Comparison of ENCODE assay signal across 19 cellular contexts in genomic region chr16:46803373-46803772, GRCh38. TPM values are rescaled to one million over a fixed set of nuclear protein-coding genes. Genes with fewer than 3 reads are reported as not detected.
A peak's percentile ranks its signal among the peaks of the same experiment; 100 is the strongest.
DNase-seq lines count a peak whose midpoint lies in the region; ATAC-seq, FAIRE-seq and TF ChIP-seq lines count a peak whose summit lies in the region.
"Had no signal": no experiment of that assay in that cellular context is flagged by ENCODE, and none has a peak within 500 bp of the region (broad histone marks: within the 10 kb centered on the region; RNA-seq: fewer than 3 reads in every experiment).

No MANE protein-coding gene starts in this region.

- no peak overlapping the region for H3K27ac ChIP-seq in A549
- H3K27ac ChIP-seq in GM23338 (ENCODE audit: low read depth): peak overlapping the region; percentile 40

- H2AFZ ChIP-seq in GM23338: no peak overlapping the region

- no peak for TF ChIP-seq EP300 in A549 (IDR thresholded peaks at IDR 0.05)

- H4K20me1 ChIP-seq in GM23338 (replicated peaks; ENCODE audit: insufficient read depth): no peaks in the 10 kb centered on the region

- DNase-seq in A549 (ENCODE audit: low read depth in 1 of 2, low spot score in 1 of 2) (no peak), GM23338 (ENCODE audit: low spot score) (no peak), WTC11 (ENCODE audit: low spot score) (no peak), frontal cortex (ENCODE audit: low spot score in 2 of 2) (no peak), hypothalamus (lab: John Stamatoyannopoulos, UW) (no peak), islet precursor cell (no peak), amniotic stem cell (lab: John Stamatoyannopoulos, UW) (no peak)
- DNase-seq: C1 segment of cervical spinal cord, DMS79 treated with DMSO at 0.1 percent for 48 hours, HCEC 1CT, KG1, MV-4-11, NCI-H1694 treated with DMSO at 0.1 percent for 48 hours, NCI-H510A, NCI-H82, RPMI8226, SHP77 treated with DMSO at 0.1 percent for 48 hours had no signal

- peaks cover 18% of the 10 kb centered on the region; the same call in 1 of the 2 replicates for H3K79me2 ChIP-seq in GM23338 (replicated peaks; ENCODE audit: insufficient read depth)

- 70% methylated on average over 3 of the region's 3 CpGs for WGBS in A549 (ENCODE audit: missing lambda C conversion rate)

- CTCF ChIA-PET in A549 (lab: Yijun Ruan, JAX) (no interaction called here), WTC11 (lab: Charles Lee) (interaction anchor here (3.2 kb wide), 1 partner anchor 129 kb away, joined by 43 read pairs; no protein-coding TSS in a partner anchor)

- TF ChIP-seq POLR2A in A549 (IDR thresholded peaks at IDR 0.05; ENCODE audit: low read length): no peak

- POLR2A ChIA-PET in A549 (lab: Yijun Ruan, JAX) (no interaction called here), WTC11 (lab: Charles Lee) (no interaction called here)

- no peaks in the 10 kb centered on the region for H3K36me3 ChIP-seq in GM23338 (ENCODE audit: insufficient read depth)

- H3K27me3 Mint-ChIP-seq in GM23338 (ENCODE audit: insufficient read depth, low read depth, poor library complexity): no peaks in the 10 kb centered on the region
- H3K27me3 Mint-ChIP-seq in WTC11 (ENCODE audit: low read depth): no peaks in the 10 kb centered on the region

- peak overlapping the region; percentile 87 for H3K27ac Mint-ChIP-seq in GM23338
- 0 out of 2 replicates have a peak overlapping the region, but pooled peaks have one; percentile 69 for H3K27ac Mint-ChIP-seq in WTC11

- H3K4me2 ChIP-seq in A549 (no peak overlapping the region), GM23338 (no peak overlapping the region)

- H3K4me3 ChIP-seq in A549: no peak overlapping the region
- H3K4me3 ChIP-seq in GM23338: no peak overlapping the region

- no peak for TF ChIP-seq CTCF in A549 (IDR thresholded peaks at IDR 0.05)
- TF ChIP-seq CTCF in GM23338 (conservative IDR thresholded peaks at IDR 0.05; ENCODE audit: low read depth in 2 of 2): no peak
- TF ChIP-seq CTCF in WTC11 (IDR thresholded peaks at IDR 0.05): no peak

- peaks cover 5% of the 10 kb centered on the region; the same call in 2 of the 3 replicates for H3K4me1 Mint-ChIP-seq in GM23338
- H3K4me1 Mint-ChIP-seq in WTC11: peaks cover 8% of the 10 kb centered on the region; the same call in 1 of the 2 replicates

- no peak for ATAC-seq in A549
- ATAC-seq in GM23338: no peak
- ATAC-seq in WTC11: no peak
- ATAC-seq in GM21723 (IDR thresholded peaks at IDR 0.05; ENCODE audit: unreplicated experiment): no peak
- ATAC-seq: SK-N-SH treated with all-trans-retinoic acid at 6 μM for 48 hours had no signal

- H3K9me3 Mint-ChIP-seq in GM23338: no peaks in the 10 kb centered on the region
- no peaks in the 10 kb centered on the region for H3K9me3 Mint-ChIP-seq in WTC11

- peaks cover 6% of the 10 kb centered on the region; the same call in 2 of the 3 replicates for H3K36me3 Mint-ChIP-seq in GM23338 (ENCODE audit: low read depth)
- H3K36me3 Mint-ChIP-seq in WTC11: peaks cover 16% of the 10 kb centered on the region

- no peaks in the 10 kb centered on the region for H3F3A ChIP-seq in GM23338 (replicated peaks; ENCODE audit: low read depth)

- no peaks in the 10 kb centered on the region for H3K9me2 ChIP-seq in GM23338 (ENCODE audit: insufficient read depth)

- H3K9me3 ChIP-seq in A549: no peaks in the 10 kb centered on the region

- FAIRE-seq in A549 (lab: Jason Lieb, UNC) (no peak), frontal cortex (lab: Jason Lieb, UNC) (peak; percentile 8)

- no peaks in the 10 kb centered on the region for H3K4me1 ChIP-seq in A549
- H3K4me1 ChIP-seq in GM23338 (ENCODE audit: insufficient read depth): no peaks in the 10 kb centered on the region

- TF ChIP-seq RAD21 in A549 (conservative IDR thresholded peaks at IDR 0.05 in 1 of 2, IDR thresholded peaks at IDR 0.05 in 1 of 2): no peak

- H3K4me3 Mint-ChIP-seq in GM23338: no peak overlapping the region
- H3K4me3 Mint-ChIP-seq in WTC11: no peak overlapping the region

- H3K27me3 ChIP-seq in GM23338 (ENCODE audit: insufficient read depth): no peaks in the 10 kb centered on the region

TF ChIP-seq in A549, 52 proteins besides CTCF, POLR2A, EP300 and RAD21:
- TF ChIP-seq MAFK (IDR thresholded peaks at IDR 0.05; ENCODE audit: partially characterized antibody): peak; percentile 99
- TF ChIP-seq KDM1A (IDR thresholded peaks at IDR 0.05; ENCODE audit: low read depth): no peak

TF ChIP-seq in GM23338, 12 proteins besides CTCF, POLR2A, EP300 and RAD21 (continues in another document):
- TF ChIP-seq CREB1 (CRISPR knock-in tag; IDR thresholded peaks at IDR 0.05; ENCODE audit: low read depth): no peak
- no peak for TF ChIP-seq STAT1 (IDR thresholded peaks at IDR 0.05; ENCODE audit: unreplicated experiment)
- no peak for TF ChIP-seq ZNF331 (CRISPR knock-in tag; IDR thresholded peaks at IDR 0.05; ENCODE audit: low read depth)
- TF ChIP-seq JUNB (IDR thresholded peaks at IDR 0.05; ENCODE audit: unreplicated experiment): no peak

TF ChIP-seq in WTC11, 78 proteins besides CTCF, POLR2A, EP300 and RAD21 (continues in another document):
- no peak for TF ChIP-seq MLX (CRISPR knock-in tag; IDR thresholded peaks at IDR 0.05)
- TF ChIP-seq E2F5 (CRISPR knock-in tag; IDR thresholded peaks at IDR 0.05): no peak
- TF ChIP-seq PRDM15 (CRISPR knock-in tag; IDR thresholded peaks at IDR 0.05): no peak
- TF ChIP-seq USF1 (CRISPR knock-in tag; IDR thresholded peaks at IDR 0.05): no peak
- TF ChIP-seq ZNF232 (CRISPR knock-in tag; IDR thresholded peaks at IDR 0.05): no peak
- no peak for TF ChIP-seq GTF2I (CRISPR knock-in tag; conservative IDR thresholded peaks at IDR 0.05)

RNA-seq across cellular contexts. Expression of gene C16orf87, which starts 27.6 kb away (rescaled TPM):
- polyA plus RNA-seq in A549 (2011; rRNA removed) (10.1 and 17.1 TPM in 2 replicates), A549 (2017; fragmentation: RNase III; extraction: RNeasy Plus Mini Kit Qiagen cat#74134 plus additional on column Dnase treatment) (10.0 to 10.8 TPM (median 10.3 TPM) in 3 replicates), GM23338 (2016; fragmentation: Nextera tagmentation; extraction: Ambion mirVana) (40.2 and 46.0 TPM in 2 replicates)
- 3.1 and 3.6 TPM in 2 replicates for polyA plus RNA-seq in A549 (2012; cell fraction: cytosol; rRNA removed)
- 1.2 and 1.6 TPM in 2 replicates for polyA plus RNA-seq in A549 (2012; cell fraction: nucleus; rRNA removed)
- polyA minus RNA-seq in A549 (2011; rRNA and poly(A)+ RNA removed): 4.7 and 5.4 TPM in 2 replicates
- 23.4 and 32.1 TPM in 2 replicates for total RNA-seq in GM23338 (2014; rRNA removed; shearing (Covaris generic))
- total RNA-seq in WTC11 (2021) (21.8 to 22.5 TPM (median 22.5 TPM) in 3 replicates), frontal cortex (40.8 TPM)

RNA-seq across cellular contexts. Expression of gene MYLK3, which starts 55.2 kb away (rescaled TPM):
- polyA plus RNA-seq in A549 (2011; rRNA removed) (0.15 and 0.16 TPM in 2 replicates), A549 (2017; fragmentation: RNase III; extraction: RNeasy Plus Mini Kit Qiagen cat#74134 plus additional on column Dnase treatment) (0.05 to 0.07 TPM (median 0.05 TPM) in 3 replicates), GM23338 (2016; fragmentation: Nextera tagmentation; extraction: Ambion mirVana) (0.14 and 0.18 TPM in 2 replicates)
- 0.03 and 0.05 TPM in 2 replicates for polyA plus RNA-seq in A549 (2012; cell fraction: cytosol; rRNA removed)
- 0.06 and 0.08 TPM in 2 replicates for polyA plus RNA-seq in A549 (2012; cell fraction: nucleus; rRNA removed)
- 0.04 and 0.39 TPM in 2 replicates for polyA minus RNA-seq in A549 (2011; rRNA and poly(A)+ RNA removed)
- 0.35 and 0.63 TPM in 2 replicates for total RNA-seq in GM23338 (2014; rRNA removed; shearing (Covaris generic))
- total RNA-seq in WTC11 (2021) (0.30 to 0.79 TPM (median 0.41 TPM) in 3 replicates), frontal cortex (0.41 TPM)
